Comparison of ENCODE assay signal across 13 cellular contexts in the genomic region with DNA sequence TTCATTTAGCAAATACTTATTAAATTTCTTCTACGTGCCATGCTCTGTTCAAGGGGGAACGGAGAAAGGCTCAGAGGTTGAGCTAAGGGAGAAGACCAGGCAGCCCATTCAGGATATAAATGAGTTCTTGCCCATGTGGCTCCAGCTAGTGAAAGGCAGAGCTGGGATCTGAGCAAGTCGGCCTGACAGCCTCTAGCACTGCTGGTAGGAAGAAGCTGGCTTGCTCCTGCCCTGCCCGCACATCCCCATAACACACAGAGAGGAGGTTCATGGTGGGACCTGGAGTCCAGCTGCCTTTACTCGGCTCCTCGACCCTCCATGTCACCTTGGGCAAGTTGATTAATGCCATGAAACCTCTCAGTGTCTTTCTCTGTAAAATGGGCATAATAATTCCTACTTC. TPM values are rescaled to one million over a fixed set of nuclear protein-coding genes. Genes with fewer than 3 reads are reported as not detected.
A peak's percentile ranks its signal among the peaks of the same experiment; 100 is the strongest.
DNase-seq lines count a peak whose midpoint lies in the region; ATAC-seq and TF ChIP-seq lines count a peak whose summit lies in the region.
"Had no signal": no experiment of that assay in that cellular context is flagged by ENCODE, and none has a peak within 500 bp of the region (broad histone marks: within the 10 kb centered on the region; RNA-seq: fewer than 3 reads in every experiment).

No MANE protein-coding gene starts in this region.

- H4K20me1 ChIP-seq in BLaER1 = no peaks in the 10 kb centered on the region

- peak overlapping the region in 4 of 5 experiments; percentile 45 to 93 (median 68) for H3K27ac Mint-ChIP-seq in brain
- H3K27ac Mint-ChIP-seq: T-helper 1 cell treated with Interleukin-12 subunit alpha and Interleukin-12 subunit beta and Interleukin-4 antibody, amounts not matched to agents 30 μg/mL and 1 μg/mL, for 36 hours had no signal

- no peak for TF ChIP-seq POLR2A in thyroid gland (IDR thresholded peaks at IDR 0.05)

- DNase-seq in GM12865 (ENCODE audit: low read depth) (no peak), thyroid gland (no peak)
- DNase-seq: caudate nucleus, NCI-H1694 had no signal

- H3K9me3 ChIP-seq in BLaER1 (no peaks in the 10 kb centered on the region), neutrophil (no peaks in the 10 kb centered on the region), thyroid gland (no peaks in the 10 kb centered on the region)

- intact Hi-C loops in thyroid gland (cut with DNase I) = no loop called here

- TF ChIP-seq CTCF in GM12865 (IDR thresholded peaks at IDR 0.05; ENCODE audit: insufficient read depth, low read depth, low read length, missing control alignments) (no peak), brain (conservative IDR thresholded peaks at IDR 0.05) (no peak), neutrophil (IDR thresholded peaks at IDR 0.05) (no peak), thyroid gland (IDR thresholded peaks at IDR 0.05) (no peak)

- no peaks in the 10 kb centered on the region for H3K36me3 Mint-ChIP-seq in brain

- no peaks in the 10 kb centered on the region for H3K9me3 Mint-ChIP-seq in brain
- H3K9me3 Mint-ChIP-seq: T-helper 1 cell treated with Interleukin-12 subunit alpha and Interleukin-12 subunit beta and Interleukin-4 antibody, amounts not matched to agents 30 μg/mL and 1 μg/mL, for 36 hours had no signal

- H3K4me3 ChIP-seq in BLaER1 (no peak overlapping the region), GM12865 (ENCODE audit: low read depth, low read length) (peak overlapping the region; percentile 73), neutrophil (ENCODE audit: low read depth in 1 of 2, low read length in 1 of 2) (peak overlapping the region; percentile 73 to 84), thyroid gland (replicated peaks in 1 of 3) (no peak overlapping the region)
- H3K4me3 ChIP-seq: smooth muscle cell had no signal

- peaks cover 25% of the 10 kb centered on the region for H3K27me3 Mint-ChIP-seq in brain

- H3K4me1 Mint-ChIP-seq in brain = peaks cover 58% of the 10 kb centered on the region

- no peak overlapping the region for H3K9ac ChIP-seq in BLaER1

- peaks cover 47% of the 10 kb centered on the region for H3K4me1 ChIP-seq in BLaER1
- peaks cover 58 to 70% of the 10 kb centered on the region in 2 experiments for H3K4me1 ChIP-seq in neutrophil (ENCODE audit: control insufficient read depth in 1 of 2, insufficient read depth in 1 of 2, low read depth in 1 of 2, low read length in 1 of 2)
- H3K4me1 ChIP-seq in thyroid gland = peaks cover 0 to 10% of the 10 kb centered on the region in 2 donors

- 89 to 94% methylated on average over 6 of the region's 6 CpGs for WGBS in thyroid gland, 2 donors

- ATAC-seq in HG02938 (IDR thresholded peaks at IDR 0.05; ENCODE audit: unreplicated experiment) (no peak), HG03460 (IDR thresholded peaks at IDR 0.05; ENCODE audit: unreplicated experiment) (no peak), HG03159 (IDR thresholded peaks at IDR 0.05; ENCODE audit: unreplicated experiment) (no peak)
- ATAC-seq: left lobe of liver had no signal

- H3K27ac ChIP-seq in BLaER1 (no peak overlapping the region), neutrophil (peak overlapping the region; percentile 44), thyroid gland (no peak overlapping the region)

- peak overlapping the region in 3 of 5 experiments; percentile 35 to 77 (median 35) for H3K4me3 Mint-ChIP-seq in brain
- H3K4me3 Mint-ChIP-seq: T-helper 1 cell treated with Interleukin-12 subunit alpha and Interleukin-12 subunit beta and Interleukin-4 antibody, amounts not matched to agents 30 μg/mL and 1 μg/mL, for 36 hours had no signal

- H3K27me3 ChIP-seq in BLaER1 (no peaks in the 10 kb centered on the region), neutrophil (peaks cover 27% of the 10 kb centered on the region), thyroid gland (peaks cover 5% of the 10 kb centered on the region)

- peak overlapping the region; percentile 98 for H3K4me2 ChIP-seq in BLaER1

- peaks cover 12% of the 10 kb centered on the region; the same call in 1 of the 2 replicates for H3K36me3 ChIP-seq in BLaER1
- peaks cover 40% of the 10 kb centered on the region for H3K36me3 ChIP-seq in neutrophil
- H3K36me3 ChIP-seq in thyroid gland = no peaks in the 10 kb centered on the region

RNA-seq across cellular contexts. Expression of a gene that starts 2.0 kb away (rescaled TPM):
- polyA plus RNA-seq in brain (ENCODE audit: insufficient read depth, low read depth, low replicate concordance) = 11.9 TPM
- 10 to 100 TPM in 2 of 4 donors, 1 to 10 TPM in 2; 6.3 to 16.5 (median 8.9) TPM for total RNA-seq in thyroid gland

RNA-seq across cellular contexts. Expression of a gene that starts 21.5 kb away (rescaled TPM):
- 0.63 TPM for polyA plus RNA-seq in brain (ENCODE audit: insufficient read depth, low read depth, low replicate concordance)
- total RNA-seq in thyroid gland = 1 to 10 TPM in 1 of 4 donors, under 1 TPM in 3; 0.40 to 2.7 (median 0.69) TPM
- polyA plus RNA-seq: smooth muscle cell had no signal

RNA-seq across cellular contexts. Expression of a gene that starts 25.8 kb away (rescaled TPM):
- polyA plus RNA-seq in brain (ENCODE audit: insufficient read depth, low read depth, low replicate concordance) = 113 TPM
- 1 to 10 TPM; 3.3 to 8.3 (median 3.9) TPM for total RNA-seq in thyroid gland

RNA-seq across cellular contexts. Expression of a gene that starts 36.1 kb away (rescaled TPM):
- polyA plus RNA-seq in brain (ENCODE audit: insufficient read depth, low read depth, low replicate concordance) = 69.7 TPM
- 100 to 1,000 TPM in 2 of 4 donors, 10 to 100 TPM in 2; 61.9 to 105 (median 96.0) TPM for total RNA-seq in thyroid gland

RNA-seq across cellular contexts. Expression of a gene that starts 43.6 kb away (rescaled TPM):
- 200 TPM for polyA plus RNA-seq in brain (ENCODE audit: insufficient read depth, low read depth, low replicate concordance)
- total RNA-seq in thyroid gland = 10 to 100 TPM; 38.0 to 94.4 (median 71.5) TPM

Comparison
In these comparisons a context has a peak if more than half of its experiments do, and no peak if none do; other contexts are left out.
1. H3K4me3 ChIP-seq: peak in GM12865 (single experiment) and neutrophil (2 of 2); none in BLaER1 (single experiment) and thyroid gland (0 of 3).